Comparison of ENCODE assay signal across 23 cellular contexts in the genomic region with DNA sequence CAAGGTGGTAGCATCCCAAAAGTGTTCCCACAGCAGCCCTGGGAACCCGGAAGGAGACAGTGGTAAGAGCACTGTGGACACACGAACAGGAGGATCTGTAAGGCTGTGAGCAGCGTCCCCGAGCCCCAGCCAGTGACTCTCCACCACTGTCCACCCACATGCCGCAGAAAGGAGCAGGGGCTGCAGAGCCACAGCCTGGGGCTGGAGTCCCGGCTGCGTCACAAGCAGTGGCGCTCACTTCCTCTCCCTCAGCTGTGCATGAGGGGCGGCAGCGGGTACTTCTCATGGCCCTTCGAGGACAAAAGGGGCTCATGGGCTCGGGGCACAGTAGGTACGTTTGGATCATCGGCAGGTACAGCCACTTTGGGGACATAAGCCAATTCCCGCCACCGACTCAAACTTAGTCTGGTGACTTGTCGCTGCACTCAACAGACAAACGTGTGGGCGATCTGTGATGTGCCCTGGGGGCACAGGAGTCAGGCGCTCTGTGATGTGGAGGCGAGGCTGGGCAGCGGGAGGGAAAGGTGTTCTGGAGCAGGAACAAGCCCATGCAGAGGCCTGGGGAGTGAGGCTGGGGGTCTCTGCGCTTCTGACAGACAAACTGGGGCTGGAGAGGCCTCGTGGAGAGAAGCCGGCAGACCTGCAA.
"Had no signal": no experiment of that assay in that cellular context is flagged by ENCODE, and none has a peak within 500 bp of the region (broad histone marks: within the 10 kb centered on the region; RNA-seq: fewer than 3 reads in every experiment).

No MANE protein-coding gene starts in this region.

- H3K9ac ChIP-seq: neural progenitor cell had no signal

- H3K4me3 Mint-ChIP-seq: activated CD4-positive, alpha-beta memory T cell treated with anti-CD3 and anti-CD28 coated beads for 36 hours; activated CD4-positive, alpha-beta T cell treated with anti-CD3 and anti-CD28 coated beads, Interleukin-2, amount 10 ng/mL, durations not matched to agents 24 days and 14 days; activated naive CD8-positive, alpha-beta T cell; activated T-cell treated with anti-CD3 and anti-CD28 coated beads, Interleukin-2, amount 50 U/mL, for 24 hours; brain; effector memory CD8-positive, alpha-beta T cell; natural killer cell; stimulated activated naive B cell treated with anti-CD40 and anti-IgM and Interleukin-4, amounts not matched to agents 10 μg/mL and 1 μg/mL and 100 μg/mL, for 72 hours; T-helper 1 cell treated with Interleukin-12 subunit alpha and Interleukin-12 subunit beta and Interleukin-4 antibody, amounts not matched to agents 30 μg/mL and 1 μg/mL, for 36 hours had no signal

- H3K4me1 ChIP-seq: ascending aorta, thyroid gland had no signal

- H3K79me2 ChIP-seq: hepatocyte had no signal

- H3K27me3 Mint-ChIP-seq: activated T-cell treated with anti-CD3 and anti-CD28 coated beads, Interleukin-2, amount 50 U/mL, for 24 hours; brain had no signal

- H3K27ac ChIP-seq: ascending aorta, gastroesophageal sphincter, hepatocyte, neural progenitor cell, stomach, thyroid gland, WERI-Rb-1 had no signal

- H2AFZ ChIP-seq: hepatocyte, neural progenitor cell had no signal

- H3K9me3 ChIP-seq: ascending aorta, gastroesophageal sphincter, stomach, thyroid gland had no signal

- H3K4me3 ChIP-seq: ascending aorta, gastroesophageal sphincter, hepatocyte, neural progenitor cell, stomach, thyroid gland had no signal

- H3K9me3 Mint-ChIP-seq: activated CD4-positive, alpha-beta memory T cell treated with anti-CD3 and anti-CD28 coated beads for 36 hours; activated CD4-positive, alpha-beta T cell treated with anti-CD3 and anti-CD28 coated beads, Interleukin-2, amount 10 ng/mL, durations not matched to agents 24 days and 14 days; activated T-cell treated with anti-CD3 and anti-CD28 coated beads, Interleukin-2, amount 50 U/mL, for 24 hours; brain; effector memory CD8-positive, alpha-beta T cell; natural killer cell; neural progenitor cell; stimulated activated naive B cell treated with anti-CD40 and anti-IgM and Interleukin-4, amounts not matched to agents 10 μg/mL and 1 μg/mL and 100 μg/mL, for 72 hours; T-helper 1 cell treated with Interleukin-12 subunit alpha and Interleukin-12 subunit beta and Interleukin-4 antibody, amounts not matched to agents 30 μg/mL and 1 μg/mL, for 36 hours had no signal

- H3K36me3 ChIP-seq: ascending aorta, neural progenitor cell, stomach, thyroid gland, WERI-Rb-1 had no signal

- H3K4me2 ChIP-seq: hepatocyte had no signal

- DNase-seq: activated CD4-positive, CD25-positive, alpha-beta regulatory T cell treated with anti-CD3 and anti-CD28 coated beads, Interleukin-2, amount 50 U/mL, for 72 hours; activated gamma-delta T cell; cortex of kidney; kidney; left colon; natural killer cell; right cardiac atrium; T1000 had no signal

- H3K36me3 Mint-ChIP-seq: activated CD4-positive, alpha-beta memory T cell treated with anti-CD3 and anti-CD28 coated beads for 36 hours; activated naive CD8-positive, alpha-beta T cell; brain; natural killer cell; neural progenitor cell; stimulated activated naive B cell treated with anti-CD40 and anti-IgM and Interleukin-4, amounts not matched to agents 10 μg/mL and 1 μg/mL and 100 μg/mL, for 72 hours had no signal

- H3K27ac Mint-ChIP-seq: activated CD4-positive, alpha-beta memory T cell treated with anti-CD3 and anti-CD28 coated beads for 36 hours; activated CD4-positive, alpha-beta T cell treated with anti-CD3 and anti-CD28 coated beads, Interleukin-2, amount 10 ng/mL, durations not matched to agents 24 days and 14 days; activated naive CD8-positive, alpha-beta T cell; activated T-cell treated with anti-CD3 and anti-CD28 coated beads, Interleukin-2, amount 50 U/mL, for 24 hours; effector memory CD8-positive, alpha-beta T cell; stimulated activated naive B cell treated with anti-CD40 and anti-IgM and Interleukin-4, amounts not matched to agents 10 μg/mL and 1 μg/mL and 100 μg/mL, for 72 hours had no signal

- H3K27me3 ChIP-seq: ascending aorta, hepatocyte, neural progenitor cell, thyroid gland had no signal
